1 cellular context compared by ENCODE assay signal in the genomic region with DNA sequence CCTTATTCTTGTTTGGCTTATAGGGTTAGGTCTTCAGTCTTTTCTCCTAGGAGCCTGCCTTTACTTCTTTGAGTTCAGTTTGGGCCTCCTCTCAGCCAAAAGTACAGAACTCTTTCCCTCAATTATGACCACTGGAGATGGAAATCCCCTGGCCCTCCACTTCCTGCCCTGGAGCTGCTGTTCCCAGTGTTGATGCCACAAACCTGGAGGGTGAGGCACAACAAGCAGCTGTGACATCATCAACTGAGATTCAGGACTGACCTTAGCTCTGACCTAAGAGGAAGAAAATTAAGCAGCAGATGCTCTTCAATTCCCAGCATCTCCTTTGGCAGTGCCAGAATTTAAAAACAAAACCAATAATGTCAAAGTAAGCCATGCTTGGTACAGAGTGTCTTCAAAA.
A peak's percentile ranks its signal among the peaks of the same experiment; 100 is the strongest.
TF ChIP-seq lines count a peak whose summit lies in the region.

No MANE protein-coding gene starts in this region.

TF ChIP-seq in HepG2, 621 proteins besides CTCF, POLR2A, EP300 and RAD21:
- TF ChIP-seq CREB1 (IDR thresholded peaks at IDR 0.05) (peak; percentile 65), CREB1 (CRISPR knock-in tag; IDR thresholded peaks at IDR 0.05) (no peak), FOXM1 (CRISPR knock-in tag; IDR thresholded peaks at IDR 0.05) (no peak)
